8 cellular contexts compared by ENCODE assay signal in the genomic region with DNA sequence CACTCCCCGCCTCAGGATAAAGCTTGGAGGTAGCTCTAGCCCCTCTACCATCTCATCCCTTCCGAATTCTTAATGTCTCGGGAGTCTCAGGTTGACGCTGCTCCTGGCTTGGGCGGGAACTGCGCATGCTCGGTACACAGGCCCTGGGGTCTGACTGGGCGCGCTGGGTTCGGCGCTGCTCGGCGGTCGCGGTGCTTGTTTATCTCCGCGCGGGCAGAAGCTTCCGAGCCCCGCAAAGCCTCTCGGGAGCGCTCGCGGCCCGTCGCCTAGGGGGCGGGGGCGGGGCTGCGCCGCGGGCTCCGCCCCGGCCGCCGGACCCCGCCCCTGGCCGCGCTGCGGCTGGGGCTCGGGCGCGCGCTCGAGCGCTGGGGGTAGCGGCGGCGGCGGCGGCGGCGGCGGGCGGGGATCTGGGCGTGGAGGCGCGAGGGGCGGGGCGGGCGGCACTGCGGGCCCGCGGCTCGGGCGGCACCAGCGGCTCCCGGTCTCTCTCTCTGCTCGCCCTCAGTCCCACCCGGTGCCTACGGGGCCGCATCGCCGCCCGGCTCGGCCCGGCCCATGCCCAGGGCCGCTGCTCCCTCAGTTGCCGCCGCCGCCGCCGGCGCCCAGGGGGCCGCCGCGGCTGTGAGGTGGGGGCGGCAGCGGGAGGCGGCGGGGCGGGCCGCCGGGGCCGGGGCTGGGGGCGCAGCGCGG. TPM values are rescaled to one million over a fixed set of nuclear protein-coding genes. Genes with fewer than 3 reads are reported as not detected.
DNase-seq lines count a peak whose midpoint lies in the region; ATAC-seq, FAIRE-seq and TF ChIP-seq lines count a peak whose summit lies in the region.

A gene (plus strand): TSS at position 443 of the 690 bp plus-strand sequence. CDS start 302 bp downstream, outside the sequence.

- H3F3A ChIP-seq in smooth muscle cell (ENCODE audit: low read depth) = no peaks in the 10 kb centered on the region

- H2AFZ ChIP-seq in mammary epithelial cell (ENCODE audit: low read depth, low read length) (peak within 1 kb of the TSS; percentile 97), smooth muscle cell (ENCODE audit: low read depth) (peak within 1 kb of the TSS; percentile 87)

- no peaks in the 10 kb centered on the region for H3K27me3 ChIP-seq in mammary epithelial cell (ENCODE audit: insufficient read depth, low read length)
- H3K27me3 ChIP-seq in smooth muscle cell (ENCODE audit: low read depth) = no peaks in the 10 kb centered on the region

- no peaks in the 10 kb centered on the region for H4K20me1 ChIP-seq in mammary epithelial cell (ENCODE audit: insufficient read depth, low read length)
- peaks cover 35% of the 10 kb centered on the region for H4K20me1 ChIP-seq in smooth muscle cell (ENCODE audit: low read depth)

- H3K4me3 ChIP-seq in A549 (peak within 1 kb of the TSS; percentile 77), WI38 (ENCODE audit: low read depth, low read length) (peak within 1 kb of the TSS; percentile 93), mammary epithelial cell (replicated peaks in 1 of 3; ENCODE audit: insufficient read depth in 1 of 3, low read depth in 2 of 3, low read length in 3 of 3) (peak within 1 kb of the TSS; percentile 89 to 96 (median 93)), smooth muscle cell (peak within 1 kb of the TSS; percentile 91)

- POLR2A ChIA-PET in A549 (lab: Yijun Ruan, JAX) = interaction anchor here (1.0 to 1.7 kb wide), 7 partner anchors 11 to 366 kb away, joined by 3 to 5 read pairs (median 4); no protein-coding TSS in a partner anchor

- TF ChIP-seq RAD21 in A549 (conservative IDR thresholded peaks at IDR 0.05 in 1 of 2, IDR thresholded peaks at IDR 0.05 in 1 of 2) = no peak

- peak within 1 kb of the TSS; percentile 93 to 98 for H3K27ac ChIP-seq in A549
- peak within 1 kb of the TSS; percentile 98 for H3K27ac ChIP-seq in mammary epithelial cell (ENCODE audit: insufficient read depth, low read depth, low read length)
- H3K27ac ChIP-seq in smooth muscle cell (ENCODE audit: low read depth) = peak within 1 kb of the TSS; percentile 99

- intact Hi-C loops in mammary epithelial cell (cut with micrococcal nuclease) = loop anchor here (2.0 to 10.0 kb wide), 5 partner anchors 159 to 1381 kb away; a partner anchor contains a TSS

- dilution Hi-C loops in mammary epithelial cell (cut with HindIII; ENCODE audit: low sequenced_read_pairs) = loop anchor here (10.0 kb wide), 1 partner anchor 219 kb away; no protein-coding TSS in a partner anchor

- peak within 1 kb of the TSS; percentile 98 for H3K9ac ChIP-seq in mammary epithelial cell (ENCODE audit: insufficient read depth, low read length)
- peak within 1 kb of the TSS; percentile 98 for H3K9ac ChIP-seq in smooth muscle cell (ENCODE audit: low read depth)

- H3K4me1 ChIP-seq in A549 (peaks cover 18% of the 10 kb centered on the region; the same call in 1 of the 3 replicates), mammary epithelial cell (ENCODE audit: insufficient read depth, low read length) (peaks cover 5% of the 10 kb centered on the region), smooth muscle cell (ENCODE audit: low read depth) (peaks cover 32% of the 10 kb centered on the region)

- DNase-seq in A549 (ENCODE audit: low read depth in 1 of 2, low spot score in 1 of 2) = peak; percentile 17 to 88
- peak; percentile 51 for DNase-seq in NCI-H2196 treated with DMSO at 0.1 percent for 48 hours (lab: John Stamatoyannopoulos, UW; ENCODE audit: unreplicated experiment)
- DNase-seq in mammary epithelial cell = peak; percentile 84
- DNase-seq in iPS-NIHi7 (ENCODE audit: extremely low spot score) = peak; percentile 73
- peak; percentile 91 for DNase-seq in smooth muscle cell (lab: John Stamatoyannopoulos, UW; ENCODE audit: unreplicated experiment)

- 0% methylated on average over 3 of the region's 97 CpGs for WGBS in A549 (ENCODE audit: missing lambda C conversion rate)
- WGBS in mammary epithelial cell (ENCODE audit: low coverage, missing lambda C conversion rate) = 0% methylated on average over 10 of the region's 97 CpGs
- WGBS in smooth muscle cell (ENCODE audit: low lambda C conversion rate) = 1% methylated on average over 33 of the region's 97 CpGs

- BruUV-seq in mammary epithelial cell (replicated peaks; lab: Mats Ljungman, UMichigan) = no TSS peak

- in situ Hi-C loops in mammary epithelial cell (cut with MboI; ENCODE audit: low sequenced_read_pairs in 2 of 2) = no loop called here

- H3K4me2 ChIP-seq in A549 = peak within 1 kb of the TSS; percentile 94
- peak within 1 kb of the TSS; percentile 99 for H3K4me2 ChIP-seq in mammary epithelial cell (ENCODE audit: insufficient read depth, low read depth, low read length)
- H3K4me2 ChIP-seq in smooth muscle cell = peak within 1 kb of the TSS; percentile 98

- peaks cover 44% of the 10 kb centered on the region for H3K79me2 ChIP-seq in mammary epithelial cell (ENCODE audit: insufficient read depth, low read length)
- H3K79me2 ChIP-seq in smooth muscle cell (ENCODE audit: low read depth) = peaks cover 45% of the 10 kb centered on the region

- TF ChIP-seq CTCF in A549 (IDR thresholded peaks at IDR 0.05) (no peak), WI38 (IDR thresholded peaks at IDR 0.05; ENCODE audit: low read depth, low read length) (no peak), mammary epithelial cell (conservative IDR thresholded peaks at IDR 0.05 in 1 of 2, IDR thresholded peaks at IDR 0.05 in 1 of 2; ENCODE audit: extremely low read depth in 1 of 2, insufficient read depth in 1 of 2, low read depth in 1 of 2, low read length in 2 of 2) (no peak), smooth muscle cell (IDR thresholded peaks at IDR 0.05; ENCODE audit: borderline replicate concordance, insufficient read depth, poor library complexity, severe bottlenecking) (no peak)

- TF ChIP-seq EP300 in A549 (IDR thresholded peaks at IDR 0.05) = no peak

- CTCF ChIA-PET in A549 (lab: Yijun Ruan, JAX) (interaction anchor here (1.1 kb wide), 1 partner anchor 35 kb away, joined by 4 read pairs; no protein-coding TSS in a partner anchor), mammary epithelial cell (lab: Charles Lee; ENCODE audit: low non-redundant PET) (interaction anchor here (0.6 kb wide), 1 partner anchor 493 kb away, joined by 3 read pairs; no protein-coding TSS in a partner anchor)

- no peaks in the 10 kb centered on the region for H3K36me3 ChIP-seq in mammary epithelial cell (ENCODE audit: insufficient read depth, low read length)
- H3K36me3 ChIP-seq in smooth muscle cell (ENCODE audit: low read depth) = no peaks in the 10 kb centered on the region

- H3K9me3 ChIP-seq in A549 (no peaks in the 10 kb centered on the region), mammary epithelial cell (replicated peaks; ENCODE audit: insufficient read depth, low read length) (no peaks in the 10 kb centered on the region), smooth muscle cell (replicated peaks; ENCODE audit: low read depth) (no peaks in the 10 kb centered on the region)

- ATAC-seq in A549 = peak; percentile 74 to 81
- ATAC-seq in GM18873 (IDR thresholded peaks at IDR 0.05; ENCODE audit: low FRiP score, unreplicated experiment) = peak; percentile 21
- ATAC-seq in HG03135 (IDR thresholded peaks at IDR 0.05; ENCODE audit: unreplicated experiment) = peak; percentile 41

- FAIRE-seq in A549 (lab: Jason Lieb, UNC) = no peak

- peak; percentile 40 for TF ChIP-seq POLR2A in A549 (IDR thresholded peaks at IDR 0.05; ENCODE audit: low read length)

TF ChIP-seq in A549, 52 proteins besides CTCF, POLR2A, EP300 and RAD21 (continues in another document):
- TF ChIP-seq PHF8 (IDR thresholded peaks at IDR 0.05; ENCODE audit: borderline replicate concordance, low read depth) = 0 out of 2 replicates have a peak, but pooled peaks have one; percentile 13
- no peak for TF ChIP-seq HOXA7 (CRISPR knock-in tag; IDR thresholded peaks at IDR 0.05)
- TF ChIP-seq CHD4 (IDR thresholded peaks at IDR 0.05; ENCODE audit: borderline replicate concordance) = no peak
- TF ChIP-seq CBX8 (IDR thresholded peaks at IDR 0.05) = no peak
- TF ChIP-seq SMC3 (IDR thresholded peaks at IDR 0.05) = no peak
- TF ChIP-seq, protein P1, sequence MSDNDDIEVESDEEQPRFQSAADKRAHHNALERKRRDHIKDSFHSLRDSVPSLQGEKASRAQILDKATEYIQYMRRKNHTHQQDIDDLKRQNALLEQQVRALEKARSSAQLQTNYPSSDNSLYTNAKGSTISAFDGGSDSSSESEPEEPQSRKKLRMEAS (IDR thresholded peaks at IDR 0.05) = peak; percentile 7; the same call in 1 of the 2 replicates
- TF ChIP-seq JUN (IDR thresholded peaks at IDR 0.05) = 0 out of 5 replicates have a peak, but pooled peaks of 1 of the 2 experiments have one; percentile 4
- TF ChIP-seq, protein P2, sequence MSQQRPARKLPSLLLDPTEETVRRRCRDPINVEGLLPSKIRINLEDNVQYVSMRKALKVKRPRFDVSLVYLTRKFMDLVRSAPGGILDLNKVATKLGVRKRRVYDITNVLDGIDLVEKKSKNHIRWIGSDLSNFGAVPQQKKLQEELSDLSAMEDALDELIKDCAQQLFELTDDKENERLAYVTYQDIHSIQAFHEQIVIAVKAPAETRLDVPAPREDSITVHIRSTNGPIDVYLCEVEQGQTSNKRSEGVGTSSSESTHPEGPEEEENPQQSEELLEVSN (IDR thresholded peaks at IDR 0.05; ENCODE audit: borderline replicate concordance, low read depth) = no peak
- TF ChIP-seq, protein P3, sequence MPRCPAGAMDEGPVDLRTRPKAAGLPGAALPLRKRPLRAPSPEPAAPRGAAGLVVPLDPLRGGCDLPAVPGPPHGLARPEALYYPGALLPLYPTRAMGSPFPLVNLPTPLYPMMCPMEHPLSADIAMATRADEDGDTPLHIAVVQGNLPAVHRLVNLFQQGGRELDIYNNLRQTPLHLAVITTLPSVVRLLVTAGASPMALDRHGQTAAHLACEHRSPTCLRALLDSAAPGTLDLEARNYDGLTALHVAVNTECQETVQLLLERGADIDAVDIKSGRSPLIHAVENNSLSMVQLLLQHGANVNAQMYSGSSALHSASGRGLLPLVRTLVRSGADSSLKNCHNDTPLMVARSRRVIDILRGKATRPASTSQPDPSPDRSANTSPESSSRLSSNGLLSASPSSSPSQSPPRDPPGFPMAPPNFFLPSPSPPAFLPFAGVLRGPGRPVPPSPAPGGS (IDR thresholded peaks at IDR 0.05) = 0 out of 3 replicates have a peak, but pooled peaks have one; percentile 27

RNA-seq across cellular contexts. Expression of the gene that starts here (rescaled TPM):
- 10.9 and 11.2 TPM in 2 replicates for polyA plus RNA-seq in A549 (2011; rRNA removed)
- polyA plus RNA-seq in A549 (2012; cell fraction: cytosol; rRNA removed) = 2.3 and 2.8 TPM in 2 replicates
- 1.2 and 1.3 TPM in 2 replicates for polyA plus RNA-seq in A549 (2012; cell fraction: nucleus; rRNA removed)
- 8.2 to 8.7 TPM (median 8.6 TPM) in 3 replicates for polyA plus RNA-seq in A549 (2017; fragmentation: RNase III; extraction: RNeasy Plus Mini Kit Qiagen cat#74134 plus additional on column Dnase treatment)
- polyA minus RNA-seq in A549 (2011; rRNA and poly(A)+ RNA removed) = 16.1 and 24.0 TPM in 2 replicates
- total RNA-seq in mammary epithelial cell = 10 to 100 TPM; 34.3 to 44.5 TPM
- 14.0 TPM for polyA plus RNA-seq in mammary epithelial cell
- polyA minus RNA-seq in mammary epithelial cell = 19.8 TPM
- total RNA-seq in smooth muscle cell = 24.1 and 34.3 TPM in 2 replicates
- polyA plus RNA-seq in smooth muscle cell = 8.5 and 9.8 TPM in 2 replicates

Comparison
In these comparisons a context has a peak if more than half of its experiments do, and no peak if none do; other contexts are left out.
1. Peak in every context shown above with its lines: DNase-seq, ATAC-seq, H3K4me3 ChIP-seq and H3K27ac ChIP-seq.
2. ATAC-seq: peak in every context shown above with its lines; median percentile 78 in A549; 41 in HG03135; 21 in GM18873.